ENCODE assay signal across 8 cellular contexts in the genomic region with DNA sequence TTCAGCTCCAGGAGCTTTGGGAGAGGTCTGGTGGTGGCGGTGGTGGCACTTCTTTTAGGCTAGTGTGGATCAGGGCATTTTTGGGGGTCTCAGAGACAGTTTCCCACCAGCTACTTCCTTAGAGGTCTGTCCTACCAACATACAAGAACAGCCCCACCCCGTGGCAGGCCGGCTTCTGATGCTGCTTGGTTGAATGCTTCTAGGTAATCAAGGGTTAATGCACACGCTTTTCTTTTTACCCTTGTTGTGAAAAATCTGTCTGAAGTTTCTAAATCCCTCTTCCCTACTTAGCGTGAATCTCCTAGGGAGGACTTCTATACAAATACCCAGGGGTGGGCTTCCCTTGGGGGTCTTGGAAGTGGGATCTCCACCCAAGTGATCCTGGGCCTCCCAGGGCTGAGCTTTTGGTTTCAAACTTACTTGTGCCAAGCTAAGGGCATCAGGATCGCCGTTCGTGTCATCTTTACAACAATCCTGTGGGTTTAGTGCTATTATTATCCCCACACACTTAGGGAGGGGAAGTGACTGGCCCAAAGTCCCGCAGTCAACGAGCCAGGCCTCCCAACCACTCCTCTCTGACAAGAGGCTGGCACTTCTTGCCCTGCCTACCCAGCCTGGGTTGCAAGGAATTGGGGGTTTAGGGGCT. TPM values are rescaled to one million over a fixed set of nuclear protein-coding genes. Genes with fewer than 3 reads are reported as not detected.
DNase-seq lines count a peak whose midpoint lies in the region; ATAC-seq lines count a peak whose summit lies in the region.

No MANE protein-coding gene starts in this region.

- no peak overlapping the region for H3K9ac ChIP-seq in HUES6 (ENCODE audit: low read length)

- no peak overlapping the region for H3K27ac Mint-ChIP-seq in activated naive CD8-positive, alpha-beta T cell
- peak overlapping the region; percentile 70 to 93 (median 86) for H3K27ac Mint-ChIP-seq in naive B cell

- no peaks in the 10 kb centered on the region for H3K36me3 ChIP-seq in HUES6 (ENCODE audit: control insufficient read depth, insufficient read depth, low read length)

- peak overlapping the region; percentile 68 for H3K4me3 Mint-ChIP-seq in activated naive CD8-positive, alpha-beta T cell
- peak overlapping the region; percentile 84 to 96 (median 92) for H3K4me3 Mint-ChIP-seq in naive B cell

- peak overlapping the region; percentile 94 for H3K4me3 ChIP-seq in HUES6 (ENCODE audit: low read depth, low read length)

- ATAC-seq in naive B cell (ENCODE audit: low read depth in 2 of 2) (no peak), HG03460 (IDR thresholded peaks at IDR 0.05; ENCODE audit: unreplicated experiment) (no peak), HG03025 (IDR thresholded peaks at IDR 0.05; ENCODE audit: low FRiP score, unreplicated experiment) (no peak)

- DNase-seq in CD1c-positive myeloid dendritic cell (ENCODE audit: extremely low spot score) (peak; percentile 51), naive B cell (no peak), superior temporal gyrus (ENCODE audit: extremely low spot score) (no peak), NCI-H2196 treated with DMSO at 0.1 percent for 48 hours (lab: John Stamatoyannopoulos, UW; ENCODE audit: unreplicated experiment) (no peak)

- no peaks in the 10 kb centered on the region for H3K36me3 Mint-ChIP-seq in activated naive CD8-positive, alpha-beta T cell
- no peaks in the 10 kb centered on the region for H3K36me3 Mint-ChIP-seq in naive B cell

- no peaks in the 10 kb centered on the region for H3K27me3 Mint-ChIP-seq in activated naive CD8-positive, alpha-beta T cell
- H3K27me3 Mint-ChIP-seq in naive B cell: no peaks in the 10 kb centered on the region

- peaks cover 28% of the 10 kb centered on the region for H3K27me3 ChIP-seq in HUES6 (ENCODE audit: control insufficient read depth, insufficient read depth, low read length)

- H3K9me3 ChIP-seq in HUES6 (ENCODE audit: control insufficient read depth, insufficient read depth, low read depth, low read length): no peaks in the 10 kb centered on the region

- no peak overlapping the region for H3K27ac ChIP-seq in HUES6 (ENCODE audit: low read depth, low read length)

- H3K9me3 Mint-ChIP-seq in activated naive CD8-positive, alpha-beta T cell (ENCODE audit: low read depth): no peaks in the 10 kb centered on the region
- no peaks in the 10 kb centered on the region for H3K9me3 Mint-ChIP-seq in naive B cell

- peaks cover 35% of the 10 kb centered on the region for H3K4me1 Mint-ChIP-seq in activated naive CD8-positive, alpha-beta T cell (ENCODE audit: low read depth)
- peaks cover 46 to 73% (median 66%) of the 10 kb centered on the region in 3 donors for H3K4me1 Mint-ChIP-seq in naive B cell

- peaks cover 29% of the 10 kb centered on the region for H3K4me1 ChIP-seq in HUES6 (ENCODE audit: control insufficient read depth, insufficient read depth, low read length)

RNA-seq across cellular contexts. Expression of a gene that starts 1.7 kb away (rescaled TPM):
- 10 to 100 TPM; 15.4 to 78.4 (median 27.2) TPM for polyA plus RNA-seq in naive B cell (ENCODE audit: low read depth in 6 of 6)
